Comparison of ENCODE assay signal across 13 cellular contexts in genomic region chr1:172383541-172383940, GRCh38. TPM values are rescaled to one million over a fixed set of nuclear protein-coding genes. Genes with fewer than 3 reads are reported as not detected.
DNase-seq lines count a peak whose midpoint lies in the region; ATAC-seq lines count a peak whose summit lies in the region.
"Had no signal": no experiment of that assay in that cellular context is flagged by ENCODE, and none has a peak within 500 bp of the region (broad histone marks: within the 10 kb centered on the region; RNA-seq: fewer than 3 reads in every experiment).

No MANE protein-coding gene starts in this region.

- peak overlapping the region; percentile 74 for H3K9ac ChIP-seq in skeletal muscle satellite cell (ENCODE audit: low read depth, low read length)

- ATAC-seq in GM18870 (IDR thresholded peaks at IDR 0.05; ENCODE audit: unreplicated experiment) (no peak), GM18498 (IDR thresholded peaks at IDR 0.05; ENCODE audit: unreplicated experiment) (no peak), GM21367 (IDR thresholded peaks at IDR 0.05; ENCODE audit: unreplicated experiment) (no peak)

- H3K27me3 ChIP-seq in skeletal muscle satellite cell (ENCODE audit: control insufficient read depth, insufficient read depth, low read length), result no peaks in the 10 kb centered on the region
- H3K27me3 ChIP-seq: spleen had no signal

- DNase-seq in GM04503 (ENCODE audit: low read depth), result peak; percentile 35
- peak; percentile 16 for DNase-seq in amniotic stem cell (lab: John Stamatoyannopoulos, UW)
- peak; percentile 83 for DNase-seq in iris pigment epithelial cell (ENCODE audit: low read depth)
- DNase-seq in NCI-H2227 (lab: John Stamatoyannopoulos, UW; ENCODE audit: unreplicated experiment), result no peak
- DNase-seq: DND-41; effector CD4-positive, alpha-beta T cell; NCI-H187 treated with DMSO at 0.1 percent for 48 hours; spleen had no signal

- peak overlapping the region; percentile 74 for H3K4me2 ChIP-seq in skeletal muscle satellite cell (ENCODE audit: low read length)

- H3K4me1 ChIP-seq in skeletal muscle satellite cell (ENCODE audit: control insufficient read depth, insufficient read depth, low read length), result peaks cover 18% of the 10 kb centered on the region

- H3K9me3 ChIP-seq in skeletal muscle satellite cell (replicated peaks; ENCODE audit: low read length), result no peaks in the 10 kb centered on the region
- H3K9me3 ChIP-seq: spleen had no signal

- H3K4me3 ChIP-seq in skeletal muscle satellite cell (ENCODE audit: low read length), result peak overlapping the region; percentile 46
- H3K4me3 ChIP-seq: spleen had no signal

- no peaks in the 10 kb centered on the region for H3K36me3 ChIP-seq in skeletal muscle satellite cell (ENCODE audit: insufficient read depth, low read length)
- H3K36me3 ChIP-seq: spleen had no signal

RNA-seq across cellular contexts. Expression of gene C1orf105, which starts 36.9 kb away (rescaled TPM):
- total RNA-seq in skeletal muscle satellite cell (2012; rRNA removed), result not detected in 2 replicates
- total RNA-seq: OCI-LY7, spleen had no signal
